27 cellular contexts compared by ENCODE assay signal in genomic region chr17:83034525-83034924, GRCh38.
"Had no signal": no experiment of that assay in that cellular context is flagged by ENCODE, and none has a peak within 500 bp of the region (broad histone marks: within the 10 kb centered on the region; RNA-seq: fewer than 3 reads in every experiment).

No MANE protein-coding gene starts in this region.

- H3K4me1 Mint-ChIP-seq: activated CD4-positive, alpha-beta T cell treated with anti-CD3 and anti-CD28 coated beads, Interleukin-2, amount 10 ng/mL, durations not matched to agents 7 days and 5 days; activated naive CD4-positive, alpha-beta T cell treated with anti-CD3 and anti-CD28 coated beads, Interleukin-2, amount 50 U/mL, for 24 hours; T-cell had no signal

- ATAC-seq: activated CD8-positive, alpha-beta T cell treated with anti-CD3 and anti-CD28 coated beads for 36 hours; body of pancreas; Right ventricle myocardium inferior; T-cell had no signal

- H3K9me3 ChIP-seq: ascending aorta, body of pancreas, MG63 had no signal

- H3K4me1 ChIP-seq: ascending aorta, body of pancreas had no signal

- H3K4me3 Mint-ChIP-seq: activated CD4-positive, alpha-beta T cell treated with anti-CD3 and anti-CD28 coated beads, Interleukin-2, amount 10 ng/mL, durations not matched to agents 7 days and 5 days; activated CD8-positive, alpha-beta T cell treated with anti-CD3 and anti-CD28 coated beads for 36 hours; activated naive CD4-positive, alpha-beta T cell treated with anti-CD3 and anti-CD28 coated beads, Interleukin-2, amount 50 U/mL, for 24 hours; T-cell had no signal

- H3K9me3 Mint-ChIP-seq: activated CD4-positive, alpha-beta T cell treated with anti-CD3 and anti-CD28 coated beads, Interleukin-2, amount 10 ng/mL, durations not matched to agents 7 days and 5 days; activated CD8-positive, alpha-beta T cell treated with anti-CD3 and anti-CD28 coated beads for 36 hours; activated naive CD4-positive, alpha-beta T cell treated with anti-CD3 and anti-CD28 coated beads, Interleukin-2, amount 50 U/mL, for 24 hours; activated T-helper 2 cell treated with anti-CD3 and anti-CD28 coated beads, Interferon-gamma antibody, Interleukin-2, Interleukin-4, amounts not matched to agents 10 μg/mL and 5 μg/mL and 100 μg/mL, durations not matched to agents 14 hours and 24 hours and 36 hours; T-cell had no signal

- H3K4me3 ChIP-seq: ascending aorta, body of pancreas, MG63, SK-N-MC had no signal

- H3K27me3 Mint-ChIP-seq: activated CD4-positive, alpha-beta T cell treated with anti-CD3 and anti-CD28 coated beads, Interleukin-2, amount 10 ng/mL, durations not matched to agents 7 days and 5 days; activated CD8-positive, alpha-beta T cell treated with anti-CD3 and anti-CD28 coated beads for 36 hours; activated naive CD4-positive, alpha-beta T cell treated with anti-CD3 and anti-CD28 coated beads, Interleukin-2, amount 50 U/mL, for 24 hours; T-cell had no signal

- H3K27me3 ChIP-seq: ascending aorta, body of pancreas, MG63 had no signal

- DNase-seq: activated CD4-positive, alpha-beta T cell treated with anti-CD3 and anti-CD28 coated beads, Interleukin-2, amount 10 ng/mL, durations not matched to agents 7 days and 5 days; activated CD4-positive, CD25-positive, alpha-beta regulatory T cell; activated CD8-positive, alpha-beta T cell treated with anti-CD3 and anti-CD28 coated beads for 36 hours; activated naive CD4-positive, alpha-beta T cell; activated T-cell treated with anti-CD3 and anti-CD28 coated beads for 4 hours; body of pancreas; central memory CD4-positive, alpha-beta T cell; MG63; MV-4-11; NCI-H1092 treated with DMSO at 0.1 percent for 48 hours; NCI-H1417 treated with DMSO at 0.1 percent for 48 hours; NCI-H1694; NCI-H2029; NCI-H2107; NCI-H2171 treated with DMSO at 0.1 percent for 48 hours; NCI-H226; NCI-H526 treated with DMSO at 0.1 percent for 48 hours; NCI-H82; RPMI8226; T-cell had no signal

- H3K27ac ChIP-seq: ascending aorta, body of pancreas, KMS-11, SK-N-MC, VCaP had no signal

- H3K27ac Mint-ChIP-seq: activated CD4-positive, alpha-beta T cell treated with anti-CD3 and anti-CD28 coated beads, Interleukin-2, amount 10 ng/mL, durations not matched to agents 7 days and 5 days; activated CD8-positive, alpha-beta T cell treated with anti-CD3 and anti-CD28 coated beads for 36 hours; activated naive CD4-positive, alpha-beta T cell treated with anti-CD3 and anti-CD28 coated beads, Interleukin-2, amount 50 U/mL, for 24 hours; activated T-helper 2 cell treated with anti-CD3 and anti-CD28 coated beads, Interferon-gamma antibody, Interleukin-2, Interleukin-4, amounts not matched to agents 10 μg/mL and 5 μg/mL and 100 μg/mL, durations not matched to agents 14 hours and 24 hours and 36 hours; T-cell had no signal
